In the genomic region with DNA sequence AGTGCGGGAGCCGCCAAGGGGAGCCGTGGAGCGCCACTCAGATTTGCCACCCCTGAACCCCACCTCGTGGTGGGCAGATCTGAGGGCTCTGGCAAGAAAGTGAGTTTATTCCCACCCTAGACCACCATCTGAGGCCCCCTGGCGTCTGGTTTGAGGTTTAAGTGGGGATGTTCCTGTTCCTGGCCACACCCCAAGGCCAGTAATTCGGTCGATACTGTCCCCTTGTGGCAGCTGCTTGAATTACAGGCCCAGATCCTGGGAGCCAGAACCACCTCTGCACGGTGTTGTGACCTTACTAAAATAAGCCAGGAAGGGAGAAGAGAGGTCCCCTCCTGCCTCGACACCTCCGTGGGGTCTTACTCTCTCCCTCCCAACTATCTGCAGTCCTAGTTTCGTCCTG, we compare ENCODE assay signal across 8 cellular contexts. TPM values are rescaled to one million over a fixed set of nuclear protein-coding genes. Genes with fewer than 3 reads are reported as not detected.
A peak's percentile ranks its signal among the peaks of the same experiment; 100 is the strongest.
DNase-seq lines count a peak whose midpoint lies in the region; ATAC-seq and TF ChIP-seq lines count a peak whose summit lies in the region.

No MANE protein-coding gene starts in this region.

- H3K23ac ChIP-seq in neuronal stem cell (ENCODE audit: low read depth, low read length, poor library complexity): no peak overlapping the region

- H4K20me1 ChIP-seq in DND-41 (ENCODE audit: insufficient read depth, low read length): no peaks in the 10 kb centered on the region

- peaks cover under 1% of the 10 kb centered on the region for H3K79me1 ChIP-seq in neuronal stem cell (ENCODE audit: low read depth, low read length)

- H3K9me3 ChIP-seq in DND-41 (ENCODE audit: insufficient read depth, low read length, severe bottlenecking): no peaks in the 10 kb centered on the region
- H3K9me3 ChIP-seq in ascending aorta: no peaks in the 10 kb centered on the region
- H3K9me3 ChIP-seq in neuronal stem cell (replicated peaks in 1 of 2; ENCODE audit: control insufficient read depth in 2 of 2, insufficient read depth in 1 of 2, low read depth in 1 of 2, low read length in 2 of 2): peaks cover 3 to 5% of the 10 kb centered on the region in 2 donors

- H2AFZ ChIP-seq in DND-41 (ENCODE audit: low read depth, low read length) (no peak overlapping the region), neuronal stem cell (ENCODE audit: low read length) (no peak overlapping the region)

- H2BK12ac ChIP-seq in neuronal stem cell (ENCODE audit: low read length): no peak overlapping the region

- WGBS in neuronal stem cell (ENCODE audit: extremely low coverage in 2 of 2, insufficient read length in 2 of 2, insufficient replicate concordance in 1 of 2), 2 donors: no CpG with 5 or more reads among the region's 12 CpGs

- no peak overlapping the region for H2BK5ac ChIP-seq in neuronal stem cell (ENCODE audit: low read length)

- no peak overlapping the region for H2BK120ac ChIP-seq in neuronal stem cell (ENCODE audit: low read depth, low read length)

- H4K91ac ChIP-seq in neuronal stem cell (ENCODE audit: low read depth, low read length, poor library complexity): no peak overlapping the region

- H2AK5ac ChIP-seq in neuronal stem cell (ENCODE audit: low read depth, low read length): no peak overlapping the region

- H3K4me1 ChIP-seq in DND-41 (ENCODE audit: insufficient read depth, low read length) (peaks cover 30% of the 10 kb centered on the region), ascending aorta (no peaks in the 10 kb centered on the region), neuronal stem cell (ENCODE audit: control insufficient read depth in 2 of 2, insufficient read depth in 1 of 2, low read depth in 1 of 2, low read length in 2 of 2) (no peaks in the 10 kb centered on the region)

- H3K27me3 ChIP-seq in DND-41 (ENCODE audit: insufficient read depth, low read length, poor library complexity) (no peaks in the 10 kb centered on the region), ascending aorta (no peaks in the 10 kb centered on the region), neuronal stem cell (ENCODE audit: control insufficient read depth in 3 of 3, insufficient read depth in 3 of 3, low read depth in 1 of 3, low read length in 3 of 3) (no peaks in the 10 kb centered on the region)

- intact Hi-C loops in ascending aorta (cut with DNase I): no loop called here

- peaks cover 3% of the 10 kb centered on the region for H3K79me2 ChIP-seq in DND-41 (ENCODE audit: insufficient read depth, low read length)

- ATAC-seq in DND-41 (ENCODE audit: insufficient read depth, low read depth): no peak
- no peak for ATAC-seq in HG02938 (IDR thresholded peaks at IDR 0.05; ENCODE audit: unreplicated experiment)

- peak; percentile 56 for DNase-seq in DND-41
- no peak for DNase-seq in LNCaP clone FGC (ENCODE audit: low read depth)
- no peak for DNase-seq in ascending aorta (ENCODE audit: low spot score in 2 of 2)
- DNase-seq in neuronal stem cell (ENCODE audit: low spot score): no peak
- no peak for DNase-seq in occipital lobe (lab: John Stamatoyannopoulos, UW)
- no peak for DNase-seq in LoVo (ENCODE audit: low spot score)
- DNase-seq in NCI-H2171 treated with DMSO at 0.1 percent for 48 hours (lab: John Stamatoyannopoulos, UW): no peak

- H3K27ac ChIP-seq in DND-41 (ENCODE audit: low read length) (no peak overlapping the region), ascending aorta (no peak overlapping the region), neuronal stem cell (replicated peaks; ENCODE audit: low read length) (no peak overlapping the region)

- H3K18ac ChIP-seq in neuronal stem cell (ENCODE audit: low read length): no peak overlapping the region

- H3K36me3 ChIP-seq in DND-41 (ENCODE audit: insufficient read depth, low read length) (peaks cover 60% of the 10 kb centered on the region), ascending aorta (peaks cover 70 to 78% of the 10 kb centered on the region in 2 donors), neuronal stem cell (replicated peaks in 1 of 2; ENCODE audit: control insufficient read depth in 2 of 2, insufficient read depth in 2 of 2, low read length in 2 of 2) (peaks cover 16 to 40% of the 10 kb centered on the region in 2 donors)

- H3K9ac ChIP-seq in DND-41 (ENCODE audit: low read depth, low read length): no peak overlapping the region
- H3K9ac ChIP-seq in neuronal stem cell (ENCODE audit: low read depth, low read length, poor library complexity): no peak overlapping the region

- H2BK15ac ChIP-seq in neuronal stem cell (ENCODE audit: low read length): no peak overlapping the region

- H3K4ac ChIP-seq in neuronal stem cell (ENCODE audit: low read length): no peak overlapping the region

- H3K4me3 ChIP-seq in DND-41 (ENCODE audit: low read depth in 1 of 2, low read length in 2 of 2) (no peak overlapping the region), LNCaP clone FGC (ENCODE audit: low read depth, low read length) (no peak overlapping the region), ascending aorta (no peak overlapping the region), neuronal stem cell (ENCODE audit: low read length in 2 of 2) (no peak overlapping the region)

- H4K8ac ChIP-seq in neuronal stem cell (ENCODE audit: low read depth, low read length): peak overlapping the region; percentile 96

- H3K14ac ChIP-seq in neuronal stem cell (ENCODE audit: low read length): no peak overlapping the region

- peak; percentile 78 for TF ChIP-seq CTCF in DND-41 (IDR thresholded peaks at IDR 0.05; ENCODE audit: borderline replicate concordance, extremely low read depth, low read length, poor library complexity, severe bottlenecking)
- TF ChIP-seq CTCF in LNCaP clone FGC (IDR thresholded peaks at IDR 0.05; ENCODE audit: control insufficient read depth, extremely low read depth, insufficient read depth): peak; percentile 22; the same call in 1 of the 2 replicates
- TF ChIP-seq CTCF in ascending aorta (IDR thresholded peaks at IDR 0.05): peak in 2 of 3 experiments; percentile 22 to 25

- H3K4me2 ChIP-seq in DND-41 (ENCODE audit: insufficient read depth, low read length) (no peak overlapping the region), neuronal stem cell (ENCODE audit: insufficient read depth, low read length, poor library complexity, severe bottlenecking) (no peak overlapping the region)

RNA-seq across cellular contexts. Expression of gene LAT, which starts 3.3 kb away (rescaled TPM):
- total RNA-seq in ascending aorta (53.4 TPM), occipital lobe (0.62 TPM)
- polyA plus RNA-seq in neuronal stem cell (2013, experiment 1 of 2): 1.8 TPM
- 1.7 TPM for polyA plus RNA-seq in neuronal stem cell (2013, experiment 2 of 2)

RNA-seq across cellular contexts. Expression of gene SPNS1, which starts 6.9 kb away (rescaled TPM):
- total RNA-seq in ascending aorta (59.3 TPM), occipital lobe (17.8 TPM)
- polyA plus RNA-seq in neuronal stem cell (2013, experiment 1 of 2): 21.5 TPM
- polyA plus RNA-seq in neuronal stem cell (2013, experiment 2 of 2): 21.8 TPM

RNA-seq across cellular contexts. Expression of gene NFATC2IP, which starts 30.8 kb away (rescaled TPM):
- total RNA-seq in ascending aorta (11.2 TPM), occipital lobe (19.8 TPM)
- 22.8 TPM for polyA plus RNA-seq in neuronal stem cell (2013, experiment 1 of 2)
- 23.4 TPM for polyA plus RNA-seq in neuronal stem cell (2013, experiment 2 of 2)

RNA-seq across cellular contexts. Expression of gene CD19, which starts 49.7 kb away (rescaled TPM):
- total RNA-seq in ascending aorta: not detected
- polyA plus RNA-seq in neuronal stem cell (2013, experiment 1 of 2): 0.21 TPM
- polyA plus RNA-seq in neuronal stem cell (2013, experiment 2 of 2): 0.14 TPM
- total RNA-seq in occipital lobe: not detected

RNA-seq across cellular contexts. Expression of gene RABEP2, which starts 56.5 kb away (rescaled TPM):
- total RNA-seq in ascending aorta: 64.5 TPM
- 5.9 TPM for polyA plus RNA-seq in neuronal stem cell (2013, experiment 1 of 2)
- 5.4 TPM for polyA plus RNA-seq in neuronal stem cell (2013, experiment 2 of 2)
- total RNA-seq in occipital lobe: 17.8 TPM

Comparison
In these comparisons a context has a peak if more than half of its experiments do, and no peak if none do; other contexts are left out.
1. CTCF ChIP-seq: peak in every context shown above with its lines; median percentile 78 in DND-41; 24 in ascending aorta; 22 in LNCaP clone FGC.
2. RNA of gene LAT, which starts 3.3 kb away (total RNA-seq): 53.4 TPM in ascending aorta (single experiment); 0.62 TPM in occipital lobe (single experiment); every median in the first group is over 10 times any median in the second.